ENCODE assay signal across 11 cellular contexts in the genomic region with DNA sequence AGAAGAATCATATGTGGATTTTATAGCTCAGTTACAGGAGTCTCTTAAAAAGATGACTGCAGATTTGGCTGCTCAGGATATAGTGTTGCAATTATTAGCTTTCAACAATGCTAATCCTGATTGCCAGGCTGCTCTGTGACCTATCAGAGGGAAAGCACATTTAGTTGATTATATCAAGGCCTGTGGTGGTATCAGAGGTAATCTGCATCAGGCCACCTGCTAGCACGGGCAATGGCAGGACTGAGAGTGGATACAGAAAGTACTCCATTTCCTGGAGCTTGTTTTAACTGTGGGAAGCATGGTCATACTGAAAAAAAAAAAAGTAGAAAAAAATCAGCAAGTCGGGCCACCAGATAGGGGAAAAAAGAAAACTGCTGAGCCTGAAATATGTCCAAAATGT. TPM values are rescaled to one million over a fixed set of nuclear protein-coding genes. Genes with fewer than 3 reads are reported as not detected.
"Had no signal": no experiment of that assay in that cellular context is flagged by ENCODE, and none has a peak within 500 bp of the region (broad histone marks: within the 10 kb centered on the region; RNA-seq: fewer than 3 reads in every experiment).

No MANE protein-coding gene starts in this region.

RNA-seq across cellular contexts. Expression of a gene that starts 42.2 kb away (rescaled TPM):
- total RNA-seq: dermis blood vessel endothelial cell, esophagus mucosa, gastrocnemius medialis, glomerular endothelial cell, hepatocyte, mammary epithelial cell had no signal
- polyA plus RNA-seq: mammary epithelial cell had no signal

RNA-seq across cellular contexts. Expression of a gene that starts 51.1 kb away (rescaled TPM):
- total RNA-seq: dermis blood vessel endothelial cell; left colon; liver; mammary epithelial cell; mononuclear cell; naive thymus-derived CD4-positive, alpha-beta T cell had no signal
- polyA plus RNA-seq: immature natural killer cell; liver; mammary epithelial cell; naive thymus-derived CD4-positive, alpha-beta T cell had no signal
